ENCODE assay signal across 33 cellular contexts in the genomic region with DNA sequence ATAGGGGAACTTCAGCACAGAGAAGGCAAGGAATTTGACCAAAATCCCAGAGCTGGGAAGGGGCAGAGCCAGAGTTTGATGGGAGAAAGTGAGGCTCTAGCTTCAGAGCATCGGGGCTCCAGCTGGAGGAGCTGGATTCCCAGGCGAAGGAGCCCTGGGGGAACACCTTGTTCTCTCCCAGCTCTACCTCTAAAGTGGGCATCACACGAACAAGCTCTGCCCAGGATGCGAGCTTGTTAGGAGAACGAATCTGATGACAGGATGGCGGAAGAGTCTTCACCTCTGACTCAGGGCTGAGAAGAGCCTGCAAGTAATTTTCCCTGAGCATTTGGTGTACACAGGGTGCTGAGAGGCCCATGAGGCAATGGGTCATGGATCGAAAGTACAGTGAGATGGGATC. TPM values are rescaled to one million over a fixed set of nuclear protein-coding genes. Genes with fewer than 3 reads are reported as not detected.
"Had no signal": no experiment of that assay in that cellular context is flagged by ENCODE, and none has a peak within 500 bp of the region (broad histone marks: within the 10 kb centered on the region; RNA-seq: fewer than 3 reads in every experiment).

No MANE protein-coding gene starts in this region.

- H3K27me3 ChIP-seq: ascending aorta, heart left ventricle, left lung had no signal

- H3K27ac ChIP-seq: adrenal gland, ascending aorta, left lung, VCaP had no signal

- H3K4me1 Mint-ChIP-seq: activated naive CD8-positive, alpha-beta T cell treated with anti-CD3 and anti-CD28 coated beads for 36 hours; naive B cell; stimulated activated memory B cell treated with anti-CD40 and anti-IgM and Interleukin-4, amounts not matched to agents 10 μg/mL and 1 μg/mL and 100 μg/mL, for 72 hours; stimulated activated naive CD8-positive, alpha-beta T cell treated with anti-CD3 and anti-CD28 coated beads, Interleukin-15, amount 100 ng/mL, for 72 hours; T-cell had no signal

- H3K4me1 ChIP-seq: adrenal gland, ascending aorta, left lung had no signal

- H3K36me3 ChIP-seq: adrenal gland, ascending aorta, left lung had no signal

- H3K9me3 ChIP-seq: adrenal gland, ascending aorta, heart left ventricle, left lung had no signal

- FAIRE-seq: endometrium had no signal

- H3K4me3 ChIP-seq: adrenal gland, ascending aorta, heart left ventricle, left lung, skin epidermis had no signal

- H3K9me3 Mint-ChIP-seq: activated naive CD8-positive, alpha-beta T cell treated with anti-CD3 and anti-CD28 coated beads for 36 hours; activated T-cell treated with anti-CD3 and anti-CD28 coated beads, Interleukin-2, amount 50 U/mL, for 72 hours; brain; naive B cell; stimulated activated memory B cell treated with anti-CD40 and anti-IgM and Interleukin-4, amounts not matched to agents 10 μg/mL and 1 μg/mL and 100 μg/mL, for 72 hours; stimulated activated naive CD8-positive, alpha-beta T cell treated with anti-CD3 and anti-CD28 coated beads, Interleukin-15, amount 100 ng/mL, for 72 hours; T-cell; T-helper 2 cell treated with Interferon-gamma antibody and Interleukin-4, amounts not matched to agents 5 μg/mL and 100 μg/mL, for 36 hours; type B pancreatic cell had no signal

- H3K27ac Mint-ChIP-seq: activated naive CD8-positive, alpha-beta T cell treated with anti-CD3 and anti-CD28 coated beads for 36 hours; activated T-cell treated with anti-CD3 and anti-CD28 coated beads, Interleukin-2, amount 50 U/mL, for 72 hours; brain; naive B cell; stimulated activated memory B cell treated with anti-CD40 and anti-IgM and Interleukin-4, amounts not matched to agents 10 μg/mL and 1 μg/mL and 100 μg/mL, for 72 hours; stimulated activated naive CD8-positive, alpha-beta T cell treated with anti-CD3 and anti-CD28 coated beads, Interleukin-15, amount 100 ng/mL, for 72 hours; T-cell; T-helper 2 cell treated with Interferon-gamma antibody and Interleukin-4, amounts not matched to agents 5 μg/mL and 100 μg/mL, for 36 hours; type B pancreatic cell had no signal

- H3K36me3 Mint-ChIP-seq: activated naive CD8-positive, alpha-beta T cell treated with anti-CD3 and anti-CD28 coated beads for 36 hours; brain; naive B cell; stimulated activated memory B cell treated with anti-CD40 and anti-IgM and Interleukin-4, amounts not matched to agents 10 μg/mL and 1 μg/mL and 100 μg/mL, for 72 hours; T-cell; type B pancreatic cell had no signal

- H3K27me3 Mint-ChIP-seq: stimulated activated naive CD8-positive, alpha-beta T cell treated with anti-CD3 and anti-CD28 coated beads, Interleukin-15, amount 100 ng/mL, for 72 hours had no signal

- H3K4me3 Mint-ChIP-seq: activated naive CD8-positive, alpha-beta T cell treated with anti-CD3 and anti-CD28 coated beads for 36 hours; activated T-cell treated with anti-CD3 and anti-CD28 coated beads, Interleukin-2, amount 50 U/mL, for 72 hours; brain; naive B cell; stimulated activated memory B cell treated with anti-CD40 and anti-IgM and Interleukin-4, amounts not matched to agents 10 μg/mL and 1 μg/mL and 100 μg/mL, for 72 hours; stimulated activated naive CD8-positive, alpha-beta T cell treated with anti-CD3 and anti-CD28 coated beads, Interleukin-15, amount 100 ng/mL, for 72 hours; T-cell; T-helper 2 cell treated with Interferon-gamma antibody and Interleukin-4, amounts not matched to agents 5 μg/mL and 100 μg/mL, for 36 hours; type B pancreatic cell had no signal

- DNase-seq: activated CD4-positive, alpha-beta T cell treated with anti-CD3 and anti-CD28 coated beads for 4 hours; activated CD4-positive, alpha-beta T cell treated with anti-CD3 and anti-CD28 coated beads, Interleukin-2, amount 50 U/mL, for 4 hours; activated naive CD4-positive, alpha-beta T cell; activated naive CD8-positive, alpha-beta T cell treated with anti-CD3 and anti-CD28 coated beads for 36 hours; activated T-cell treated with anti-CD3 and anti-CD28 coated beads for 4 hours; activated T-cell treated with anti-CD3 and anti-CD28 coated beads, Interleukin-2, amount 50 U/mL, for 72 hours; adrenal gland; caudate nucleus; dermis blood vessel endothelial cell; effector CD4-positive, alpha-beta T cell; left lung; naive B cell; occipital lobe; stimulated activated CD4-positive, alpha-beta T cell treated with anti-CD3 and anti-CD28 coated beads, Interleukin-4, amount 100 ng/mL, for 4 hours; stimulated activated CD8-positive, alpha-beta memory T cell treated with anti-CD3 and anti-CD28 coated beads, Interleukin-4, amount 100 ng/mL, for 48 hours; stimulated activated naive CD8-positive, alpha-beta T cell treated with anti-CD3 and anti-CD28 coated beads, Interleukin-15, amount 100 ng/mL, for 72 hours; substantia nigra; T-cell had no signal

RNA-seq across cellular contexts. Expression of gene TNNT2, which starts 22.0 kb away (rescaled TPM):
- total RNA-seq: activated naive CD8-positive, alpha-beta T cell treated with anti-CD3 and anti-CD28 coated beads for 36 hours; activated T-cell treated with anti-CD3 and anti-CD28 coated beads, Interleukin-2, amount 50 U/mL, for 72 hours; ascending aorta; dermis blood vessel endothelial cell; fibroblast of lung; lung microvascular endothelial cell; mesenteric fat pad; occipital lobe; SK-MEL-5; T-cell had no signal
- polyA plus RNA-seq: neural cell had no signal

RNA-seq across cellular contexts. Expression of gene LAD1, which starts 43.7 kb away (rescaled TPM):
- total RNA-seq: activated naive CD8-positive, alpha-beta T cell treated with anti-CD3 and anti-CD28 coated beads for 36 hours; activated T-cell treated with anti-CD3 and anti-CD28 coated beads, Interleukin-2, amount 50 U/mL, for 72 hours; fibroblast of lung; fibroblast of villous mesenchyme; lung microvascular endothelial cell; occipital lobe had no signal
- polyA plus RNA-seq: fibroblast of lung, neural cell had no signal
